ENCODE assay signal across 10 cellular contexts in genomic region chr19:34310494-34310981, GRCh38. TPM values are rescaled to one million over a fixed set of nuclear protein-coding genes. Genes with fewer than 3 reads are reported as not detected.
DNase-seq lines count a peak whose midpoint lies in the region; ATAC-seq and TF ChIP-seq lines count a peak whose summit lies in the region.
"Had no signal": no experiment of that assay in that cellular context is flagged by ENCODE, and none has a peak within 500 bp of the region (broad histone marks: within the 10 kb centered on the region; RNA-seq: fewer than 3 reads in every experiment).

No MANE protein-coding gene starts in this region.

- intact Hi-C loops in mucosa of descending colon (cut with DNase I, micrococcal nuclease) = no loop called here

- CTCF ChIA-PET in T-cell (lab: Charles Lee) = interaction anchor here in 1 of 2 donors (0.7 kb wide), 1 partner anchor 17 kb away, joined by 3 read pairs; no protein-coding TSS in a partner anchor

- H3K36me3 Mint-ChIP-seq in T-cell = peaks cover 36% of the 10 kb centered on the region

- H3K9me3 ChIP-seq in BLaER1 treated with 17β-estradiol and CSF1 and Interleukin-3, amounts not matched to agents 10 nM and 100 nM (replicated peaks in 1 of 11) = no peaks in the 10 kb centered on the region
- H3K9me3 ChIP-seq in mucosa of descending colon = no peaks in the 10 kb centered on the region
- H3K9me3 ChIP-seq: pancreas had no signal

- peaks cover 0 to 10% (median 4%) of the 10 kb centered on the region in 11 experiments; a peak in 6 of 22 replicates for H3K36me3 ChIP-seq in BLaER1 treated with 17β-estradiol and CSF1 and Interleukin-3, amounts not matched to agents 10 nM and 100 nM
- H3K36me3 ChIP-seq in mucosa of descending colon (ENCODE audit: low read depth) = no peaks in the 10 kb centered on the region
- H3K36me3 ChIP-seq: pancreas had no signal

- H3K4me3 Mint-ChIP-seq in T-cell = peak overlapping the region in 1 of 3 donors; percentile 71

- peaks cover 14 to 58% (median 40%) of the 10 kb centered on the region in 10 experiments; a peak in 17 of 20 replicates for H3K4me1 ChIP-seq in BLaER1 treated with 17β-estradiol and CSF1 and Interleukin-3, amounts not matched to agents 10 nM and 100 nM
- peaks cover 36% of the 10 kb centered on the region for H3K4me1 ChIP-seq in mucosa of descending colon (ENCODE audit: low read depth)

- peak overlapping the region in 7 of 11 experiments; percentile 23 to 85 (median 64); a peak in 9 of 22 replicates for H3K4me2 ChIP-seq in BLaER1 treated with 17β-estradiol and CSF1 and Interleukin-3, amounts not matched to agents 10 nM and 100 nM

- H3K4me3 ChIP-seq in BLaER1 treated with 17β-estradiol and CSF1 and Interleukin-3, amounts not matched to agents 10 nM and 100 nM = no peak overlapping the region
- no peak overlapping the region for H3K4me3 ChIP-seq in mucosa of descending colon
- H3K4me3 ChIP-seq: cardiac muscle cell, pancreas had no signal

- H4K20me1 ChIP-seq in BLaER1 treated with 17β-estradiol and CSF1 and Interleukin-3, amounts not matched to agents 10 nM and 100 nM = no peaks in the 10 kb centered on the region; a peak in 1 of 22 replicates

- POLR2A ChIA-PET in T-cell (lab: Charles Lee) = interaction anchor here in 1 of 2 donors (0.5 kb wide), 1 partner anchor 54 kb away, joined by 3 read pairs; no protein-coding TSS in a partner anchor

- H3K9me3 Mint-ChIP-seq in T-cell = no peaks in the 10 kb centered on the region

- H3K27me3 ChIP-seq in BLaER1 treated with 17β-estradiol and CSF1 and Interleukin-3, amounts not matched to agents 10 nM and 100 nM = no peaks in the 10 kb centered on the region
- H3K27me3 ChIP-seq: cardiac muscle cell, pancreas had no signal

- peak overlapping the region in 3 of 11 experiments; percentile 19 to 47 (median 19); a peak in 2 of 22 replicates for H3K27ac ChIP-seq in BLaER1 treated with 17β-estradiol and CSF1 and Interleukin-3, amounts not matched to agents 10 nM and 100 nM
- H3K27ac ChIP-seq: cardiac muscle cell, pancreas had no signal

- peak in 5 of 34 experiments; percentile 8 to 51 (median 14) for DNase-seq in T-cell
- DNase-seq in mucosa of descending colon = peak; percentile 60 to 65 (median 60)
- DNase-seq in midbrain (lab: John Stamatoyannopoulos, UW) = no peak
- no peak for DNase-seq in retina
- no peak for DNase-seq in islet precursor cell
- DNase-seq: pancreas had no signal

- peaks cover 63 to 76% (median 75%) of the 10 kb centered on the region in 3 donors for H3K4me1 Mint-ChIP-seq in T-cell

- H3K9ac ChIP-seq in BLaER1 treated with 17β-estradiol and CSF1 and Interleukin-3, amounts not matched to agents 10 nM and 100 nM = no peak overlapping the region

- H3K27me3 Mint-ChIP-seq in T-cell = no peaks in the 10 kb centered on the region

- ATAC-seq in HG02885 (IDR thresholded peaks at IDR 0.05; ENCODE audit: poor library complexity, unreplicated experiment) (peak; percentile 43), T-cell (replicated peaks in 1 of 4) (peak in 1 of 4 experiments; percentile 31), mucosa of descending colon (peak; percentile 67), HG02973 (IDR thresholded peaks at IDR 0.05; ENCODE audit: unreplicated experiment) (no peak)

- no peak for TF ChIP-seq CTCF in mucosa of descending colon (IDR thresholded peaks at IDR 0.05)

- H3K27ac Mint-ChIP-seq in T-cell = peak overlapping the region; percentile 75 to 92

RNA-seq across cellular contexts. Expression of gene GPI, which starts 54.5 kb away (rescaled TPM):
- total RNA-seq in T-cell (100 to 1,000 TPM; 108 to 132 (median 126) TPM), mucosa of descending colon (100 to 1,000 TPM; 247 to 344 (median 296) TPM)

RNA-seq across cellular contexts. Expression of gene GARRE1, which starts 56.2 kb away (rescaled TPM):
- total RNA-seq in T-cell (10 to 100 TPM; 31.8 to 51.6 (median 34.8) TPM), mucosa of descending colon (10 to 100 TPM; 18.7 to 27.6 (median 27.3) TPM)

Comparison
In these comparisons a context has a peak if more than half of its experiments do, and no peak if none do; other contexts are left out.
1. DNase-seq: peak in mucosa of descending colon (3 of 3); none in midbrain (single experiment), retina (single experiment) and islet precursor cell (single experiment).